8 cellular contexts compared by ENCODE assay signal in the genomic region with DNA sequence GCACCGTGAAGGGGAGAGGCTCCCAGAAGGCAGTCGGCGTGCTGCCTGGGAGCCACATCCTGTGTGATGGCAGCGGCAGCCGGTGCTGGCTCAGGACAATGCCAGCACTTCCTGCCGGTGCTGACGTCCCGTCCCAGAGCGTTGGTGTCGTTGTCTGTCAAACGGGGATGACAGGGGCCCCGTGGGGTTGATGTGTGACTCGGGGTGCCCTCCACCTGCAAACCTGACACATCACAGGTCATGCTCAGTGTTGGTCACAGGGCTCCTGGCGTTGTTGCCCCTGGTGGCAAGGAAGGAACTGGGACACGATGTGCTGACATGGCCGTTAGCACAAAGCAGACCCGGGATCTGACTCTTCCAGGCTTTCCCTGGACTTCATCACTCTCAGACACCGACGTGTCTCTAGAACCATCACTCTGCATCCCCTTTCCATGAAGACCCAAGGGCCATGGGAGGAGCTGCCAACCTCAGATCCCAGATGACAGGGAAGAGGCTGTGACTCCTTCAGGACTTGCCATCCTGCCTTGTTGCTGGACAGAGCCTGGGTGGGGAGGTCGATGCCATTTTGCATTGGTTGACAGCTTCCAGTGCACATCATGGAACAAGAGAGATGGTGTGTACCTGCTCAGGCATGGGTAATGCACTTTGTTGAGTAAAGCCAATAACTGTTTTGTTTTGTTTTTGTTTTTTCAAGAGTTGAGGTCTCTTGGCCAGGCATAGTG. TPM values are rescaled to one million over a fixed set of nuclear protein-coding genes. Genes with fewer than 3 reads are reported as not detected.
DNase-seq lines count a peak whose midpoint lies in the region; ATAC-seq lines count a peak whose summit lies in the region.

No MANE protein-coding gene starts in this region.

- intact Hi-C loops in right cardiac atrium (cut with DNase I): no loop called here

- H3K27me3 ChIP-seq in right cardiac atrium (ENCODE audit: control insufficient read depth, insufficient read depth): no peaks in the 10 kb centered on the region

- DNase-seq in NCI-H774 (lab: John Stamatoyannopoulos, UW): peak; percentile 25
- DNase-seq in activated CD8-positive, alpha-beta memory T cell treated with anti-CD3 and anti-CD28 coated beads, Interleukin-2, amount 50 U/mL, for 4 hours: peak; percentile 53
- peak in 2 of 3 donors; percentile 34 to 74 for DNase-seq in right cardiac atrium
- peak; percentile 21 for DNase-seq in stimulated activated CD8-positive, alpha-beta memory T cell treated with anti-CD3 and anti-CD28 coated beads, Interleukin-7, amount 100 ng/mL, for 24 hours (ENCODE audit: low read depth)
- no peak for DNase-seq in T1000 (lab: John Stamatoyannopoulos, UW)
- DNase-seq in A172 (ENCODE audit: low spot score): no peak

- H3K9me3 ChIP-seq in right cardiac atrium (ENCODE audit: control insufficient read depth, low read length): no peaks in the 10 kb centered on the region

- H3K27ac ChIP-seq in right cardiac atrium (ENCODE audit: low read length): peak overlapping the region; percentile 85

- peaks cover 6% of the 10 kb centered on the region for H3K4me1 ChIP-seq in right cardiac atrium (ENCODE audit: control insufficient read depth, insufficient read depth, low read length)

- WGBS in right cardiac atrium: 11% methylated on average over 20 of the region's 20 CpGs

- H3K4me3 ChIP-seq in right cardiac atrium (ENCODE audit: low read length): no peak overlapping the region

- ATAC-seq in right cardiac atrium (peak; percentile 20 to 49), GM21390 (IDR thresholded peaks at IDR 0.05; ENCODE audit: unreplicated experiment) (no peak), HG03521 (IDR thresholded peaks at IDR 0.05; ENCODE audit: unreplicated experiment) (no peak)

RNA-seq across cellular contexts. Expression of a gene that starts 21.5 kb away (rescaled TPM):
- 100 to 1,000 TPM in 3 of 4 donors, 10 to 100 TPM in 1; 96.3 to 126 (median 106) TPM for total RNA-seq in right cardiac atrium
- 160 TPM for polyA plus RNA-seq in right cardiac atrium
- total RNA-seq in A172 (2014; rRNA removed; shearing (Covaris generic)): 0.14 and 1.0 TPM in 2 replicates

RNA-seq across cellular contexts. Expression of a gene that starts 34.7 kb away (rescaled TPM):
- 10 to 100 TPM; 37.9 to 63.8 (median 53.9) TPM for total RNA-seq in right cardiac atrium
- polyA plus RNA-seq in right cardiac atrium: 50.7 TPM
- total RNA-seq in A172 (2014; rRNA removed; shearing (Covaris generic)): 1.8 and 2.5 TPM in 2 replicates

Comparison
In these comparisons a context has a peak if more than half of its experiments do, and no peak if none do; other contexts are left out.
1. DNase-seq: peak in NCI-H774 (single experiment), activated CD8-positive, alpha-beta memory T cell treated with anti-CD3 and anti-CD28 coated beads, Interleukin-2, amount 50 U/mL, for 4 hours (single experiment), right cardiac atrium (2 of 3) and stimulated activated CD8-positive, alpha-beta memory T cell treated with anti-CD3 and anti-CD28 coated beads, Interleukin-7, amount 100 ng/mL, for 24 hours (single experiment); none in T1000 (single experiment) and A172 (single experiment).
2. ATAC-seq: peak in right cardiac atrium (2 of 2); none in GM21390 (single experiment) and HG03521 (single experiment).
3. RNA of a gene that starts 21.5 kb away (total RNA-seq): 96.3 to 126 TPM in right cardiac atrium; 0.14 to 1.0 TPM in A172; every median in the first group is over 10 times any median in the second.
4. RNA of a gene that starts 34.7 kb away (total RNA-seq): 37.9 to 63.8 TPM in right cardiac atrium; 1.8 to 2.5 TPM in A172; every median in the first group is over 10 times any median in the second.